Comparison of ENCODE assay signal across 12 cellular contexts in the genomic region with DNA sequence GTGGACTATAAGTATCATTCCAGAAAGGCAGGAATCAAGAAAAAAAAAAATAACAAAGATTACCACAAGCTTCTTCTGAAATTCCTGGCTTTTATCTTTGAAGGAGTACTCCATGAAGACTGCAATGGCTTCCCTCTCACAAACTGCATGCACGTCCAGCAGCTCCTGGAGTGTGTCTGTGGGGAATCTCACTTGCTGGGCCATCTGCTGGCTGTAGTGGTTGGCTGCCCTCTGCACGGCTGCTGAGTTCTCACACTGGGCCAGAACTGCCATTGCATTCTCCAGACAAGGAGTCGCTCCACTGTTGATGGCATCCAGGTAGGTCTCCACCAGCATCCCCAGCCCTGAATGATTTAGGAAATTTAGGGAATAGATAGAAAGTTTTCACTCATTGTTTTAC. TPM values are rescaled to one million over a fixed set of nuclear protein-coding genes. Genes with fewer than 3 reads are reported as not detected.
DNase-seq lines count a peak whose midpoint lies in the region; ATAC-seq and TF ChIP-seq lines count a peak whose summit lies in the region.
"Had no signal": no experiment of that assay in that cellular context is flagged by ENCODE, and none has a peak within 500 bp of the region (broad histone marks: within the 10 kb centered on the region; RNA-seq: fewer than 3 reads in every experiment).

No MANE protein-coding gene starts in this region.

- H3K27me3 ChIP-seq in Loucy (ENCODE audit: insufficient read depth, low read length, poor library complexity, severe bottlenecking) (no peaks in the 10 kb centered on the region), endodermal cell (ENCODE audit: control insufficient read depth, insufficient read depth, low read length, poor library complexity, severe bottlenecking) (no peaks in the 10 kb centered on the region), lower lobe of right lung (ENCODE audit: low read depth) (no peaks in the 10 kb centered on the region)

- H3K27me3 Mint-ChIP-seq in endodermal cell (ENCODE audit: insufficient read depth), result no peaks in the 10 kb centered on the region

- H3K4me1 ChIP-seq in Loucy (ENCODE audit: insufficient read depth, low read length, poor library complexity, severe bottlenecking), result peaks cover 7% of the 10 kb centered on the region
- no peaks in the 10 kb centered on the region for H3K4me1 ChIP-seq in endodermal cell (ENCODE audit: control insufficient read depth, insufficient read depth, low read length)
- no peaks in the 10 kb centered on the region for H3K4me1 ChIP-seq in lower lobe of right lung

- H3K36me3 ChIP-seq in Loucy (ENCODE audit: insufficient read depth, low read length) (no peaks in the 10 kb centered on the region), endodermal cell (ENCODE audit: control insufficient read depth, insufficient read depth, low read length) (no peaks in the 10 kb centered on the region), lower lobe of right lung (no peaks in the 10 kb centered on the region)

- H3K27ac Mint-ChIP-seq in endodermal cell, result no peak overlapping the region

- ATAC-seq in lower lobe of right lung, result peak; percentile 45 to 51
- ATAC-seq in HG03280 (IDR thresholded peaks at IDR 0.05; ENCODE audit: unreplicated experiment), result no peak

- WGBS in endodermal cell (ENCODE audit: insufficient coverage in 1 of 2, insufficient read length in 1 of 2), 2 experiments, result 72 to 80% methylated on average over 1 to 3 of the region's 3 CpGs

- TF ChIP-seq CTCF in Loucy (conservative IDR thresholded peaks at IDR 0.05; ENCODE audit: low read length) (peak; percentile 21; the same call in 1 of the 2 replicates), endodermal cell (conservative IDR thresholded peaks at IDR 0.05) (peak; percentile 61), lower lobe of right lung (IDR thresholded peaks at IDR 0.05) (peak; percentile 20)

- H3K4me3 Mint-ChIP-seq in endodermal cell, result no peak overlapping the region

- H3K9me3 ChIP-seq in Loucy (ENCODE audit: insufficient read depth, low read depth, low read length) (no peaks in the 10 kb centered on the region), endodermal cell (ENCODE audit: control insufficient read depth, low read length) (no peaks in the 10 kb centered on the region), lower lobe of right lung (no peaks in the 10 kb centered on the region)

- no peaks in the 10 kb centered on the region for H3K36me3 Mint-ChIP-seq in endodermal cell (ENCODE audit: low read depth)

- H3K9ac ChIP-seq in Loucy (ENCODE audit: low read depth, low read length, poor library complexity, severe bottlenecking), result no peak overlapping the region
- no peak overlapping the region for H3K9ac ChIP-seq in endodermal cell (ENCODE audit: extremely low read depth, low read length, poor library complexity, severe bottlenecking)

- intact Hi-C loops in lower lobe of right lung (cut with DNase I), result no loop called here

- H3K79me2 ChIP-seq in Loucy (ENCODE audit: insufficient read depth, low read length), result no peaks in the 10 kb centered on the region

- H3K27ac ChIP-seq in endodermal cell (ENCODE audit: low read depth, low read length), result no peak overlapping the region
- H3K27ac ChIP-seq in lower lobe of right lung, result no peak overlapping the region
- H3K27ac ChIP-seq: epithelial cell of prostate, skin epidermis had no signal

- no peaks in the 10 kb centered on the region for H3K9me3 Mint-ChIP-seq in endodermal cell

- DNase-seq in AG08395 (ENCODE audit: low spot score) (peak; percentile 10), endodermal cell (peak; percentile 71), lower lobe of right lung (no peak), NCI-H524 treated with DMSO at 0.1 percent for 48 hours (lab: John Stamatoyannopoulos, UW) (no peak)
- no peak for DNase-seq in effector CD8-positive, alpha-beta T cell (lab: John Stamatoyannopoulos, UW)
- DNase-seq in activated T-cell treated with anti-CD3 and anti-CD28 coated beads, Interleukin-2, amount 50 U/mL, for 1 hour, result no peak

- no peaks in the 10 kb centered on the region for H3K9me2 ChIP-seq in Loucy (replicated peaks; ENCODE audit: low read depth, low read length)

- H3F3A ChIP-seq in Loucy (ENCODE audit: low read depth), result no peaks in the 10 kb centered on the region

- H3K4me1 Mint-ChIP-seq in endodermal cell, result no peaks in the 10 kb centered on the region

- H2AFZ ChIP-seq in Loucy (ENCODE audit: low read length), result peak overlapping the region; percentile 3; the same call in 1 of the 2 replicates

- no peak overlapping the region for H3K4me3 ChIP-seq in Loucy (ENCODE audit: low read length, poor library complexity, severe bottlenecking)
- H3K4me3 ChIP-seq in endodermal cell (ENCODE audit: low read length), result no peak overlapping the region
- H3K4me3 ChIP-seq in lower lobe of right lung, result no peak overlapping the region
- H3K4me3 ChIP-seq: skin epidermis had no signal

- no peak overlapping the region for H3K4me2 ChIP-seq in Loucy (ENCODE audit: low read depth, low read length, poor library complexity, severe bottlenecking)

- H4K20me1 ChIP-seq in Loucy (ENCODE audit: insufficient read depth, low read length, poor library complexity, severe bottlenecking), result no peaks in the 10 kb centered on the region

RNA-seq across cellular contexts. Expression of gene GBP2, which starts 23.3 kb away (rescaled TPM):
- total RNA-seq in endodermal cell (not detected), lower lobe of right lung (48.8 TPM)
- not detected for polyA plus RNA-seq in endodermal cell (2013, experiment 1 of 2)
- polyA plus RNA-seq in endodermal cell (2013, experiment 2 of 2), result not detected
- total RNA-seq: OCI-LY7 had no signal

RNA-seq across cellular contexts. Expression of gene GBP7, which starts 26.6 kb away (rescaled TPM):
- total RNA-seq in endodermal cell, result not detected
- polyA plus RNA-seq in endodermal cell (2013, experiment 1 of 2), result not detected
- polyA plus RNA-seq in endodermal cell (2013, experiment 2 of 2), result not detected
- not detected for total RNA-seq in lower lobe of right lung
- total RNA-seq: OCI-LY7, temporal lobe had no signal

RNA-seq across cellular contexts. Expression of gene GBP4, which starts 49.5 kb away (rescaled TPM):
- total RNA-seq in endodermal cell (1 to 10 TPM in 1 of 2 donors, under 1 TPM in 1; 0.55 to 2.8 TPM), lower lobe of right lung (41.0 TPM)
- 0.61 TPM for polyA plus RNA-seq in endodermal cell (2013, experiment 1 of 2)
- polyA plus RNA-seq in endodermal cell (2013, experiment 2 of 2), result 0.29 TPM
- total RNA-seq: OCI-LY7 had no signal

Comparison
In these comparisons a context has a peak if more than half of its experiments do, and no peak if none do; other contexts are left out.
1. DNase-seq: peak in AG08395 (single experiment) and endodermal cell (single experiment); none in lower lobe of right lung (single experiment), NCI-H524 treated with DMSO at 0.1 percent for 48 hours (single experiment), effector CD8-positive, alpha-beta T cell (single experiment) and activated T-cell treated with anti-CD3 and anti-CD28 coated beads, Interleukin-2, amount 50 U/mL, for 1 hour (single experiment).
2. RNA of gene GBP2, which starts 23.3 kb away (total RNA-seq): 48.8 TPM in lower lobe of right lung (single experiment); not detected in endodermal cell; every median in the first group is over 10 times any median in the second.
3. RNA of gene GBP4, which starts 49.5 kb away (total RNA-seq): 41.0 TPM in lower lobe of right lung (single experiment); 0.55 to 2.8 TPM in endodermal cell; every median in the first group is over 10 times any median in the second.
4. Peak in every context shown above with its lines, with median percentiles within 50 percentile points of each other: CTCF ChIP-seq.